26 cellular contexts compared by ENCODE assay signal in the genomic region with DNA sequence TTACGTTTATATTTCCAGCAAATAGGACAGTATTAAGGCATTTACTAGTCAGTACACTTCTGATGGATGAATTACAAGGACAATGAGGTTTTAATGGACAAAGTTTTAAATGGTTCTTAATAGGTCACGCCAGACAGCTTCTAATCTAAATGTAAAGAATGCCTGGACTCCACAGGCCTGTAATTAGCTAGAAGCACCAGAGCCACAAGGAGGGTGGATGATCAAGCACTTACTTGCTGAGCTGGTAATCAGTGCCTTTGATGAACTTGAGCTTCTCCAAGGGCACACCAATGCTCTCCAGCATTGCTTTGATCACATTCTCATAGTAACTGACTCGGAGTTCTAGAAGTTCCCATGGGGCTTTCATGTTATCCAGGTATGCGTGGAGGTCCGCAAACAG.
"Had no signal": no experiment of that assay in that cellular context is flagged by ENCODE, and none has a peak within 500 bp of the region (broad histone marks: within the 10 kb centered on the region; RNA-seq: fewer than 3 reads in every experiment).

No MANE protein-coding gene starts in this region.

- H3K27ac Mint-ChIP-seq: activated CD8-positive, alpha-beta T cell treated with anti-CD3 and anti-CD28 coated beads for 36 hours; activated naive CD4-positive, alpha-beta T cell treated with anti-CD3 and anti-CD28 coated beads for 36 hours; activated naive CD8-positive, alpha-beta T cell treated with anti-CD3 and anti-CD28 coated beads, Interleukin-2, amount 50 U/mL, for 24 hours; activated T-helper 2 cell treated with anti-CD3 and anti-CD28 coated beads, Interferon-gamma antibody, Interleukin-2, Interleukin-4, amounts not matched to agents 10 μg/mL and 5 μg/mL and 100 μg/mL, durations not matched to agents 14 hours and 24 hours and 36 hours had no signal

- H3K27me3 ChIP-seq: brain microvascular endothelial cell, SJCRH30 had no signal

- H3K4me3 Mint-ChIP-seq: activated CD4-positive, alpha-beta T cell treated with anti-CD3 and anti-CD28 coated beads, Interleukin-2, amount 10 ng/mL, durations not matched to agents 24 days and 14 days; activated CD8-positive, alpha-beta T cell treated with anti-CD3 and anti-CD28 coated beads for 36 hours; activated naive CD4-positive, alpha-beta T cell treated with anti-CD3 and anti-CD28 coated beads for 36 hours; activated naive CD8-positive, alpha-beta T cell treated with anti-CD3 and anti-CD28 coated beads, Interleukin-2, amount 50 U/mL, for 24 hours had no signal

- H3K9me3 ChIP-seq: SJCRH30 had no signal

- H3K4me1 ChIP-seq: SJCRH30 had no signal

- DNase-seq: activated CD4-positive, alpha-beta T cell treated with anti-CD3 and anti-CD28 coated beads, Interleukin-2, amount 10 ng/mL, durations not matched to agents 24 days and 14 days; activated CD4-positive, alpha-beta T cell treated with anti-CD3 and anti-CD28 coated beads, Interleukin-2, amount 50 U/mL, for 4 hours; activated CD8-positive, alpha-beta T cell treated with anti-CD3 and anti-CD28 coated beads for 36 hours; activated gamma-delta T cell; activated naive CD4-positive, alpha-beta T cell treated with anti-CD3 and anti-CD28 coated beads for 36 hours; activated naive CD8-positive, alpha-beta T cell treated with anti-CD3 and anti-CD28 coated beads, Interleukin-2, amount 50 U/mL, for 24 hours; activated T-cell treated with anti-CD3 and anti-CD28 coated beads, Interleukin-2, amount 50 U/mL, for 1 hour; aorta; brain microvascular endothelial cell; MM.1S; MV-4-11; NCI-H1092; NCI-H1436 treated with DMSO at 0.1 percent for 48 hours; NCI-H1694 treated with DMSO at 0.1 percent for 48 hours; NCI-H2029; NCI-H345; NCI-H524 treated with DMSO at 0.1 percent for 48 hours; SHP77; SJCRH30; T1000; WERI-Rb-1 had no signal

- H3K27ac ChIP-seq: brain microvascular endothelial cell, KMS-11, SJCRH30, SK-N-MC, WERI-Rb-1 had no signal

- H3K9me3 Mint-ChIP-seq: activated CD8-positive, alpha-beta T cell treated with anti-CD3 and anti-CD28 coated beads for 36 hours; activated naive CD8-positive, alpha-beta T cell treated with anti-CD3 and anti-CD28 coated beads, Interleukin-2, amount 50 U/mL, for 24 hours; activated T-helper 2 cell treated with anti-CD3 and anti-CD28 coated beads, Interferon-gamma antibody, Interleukin-2, Interleukin-4, amounts not matched to agents 10 μg/mL and 5 μg/mL and 100 μg/mL, durations not matched to agents 14 hours and 24 hours and 36 hours had no signal

- ATAC-seq: activated CD8-positive, alpha-beta T cell treated with anti-CD3 and anti-CD28 coated beads for 36 hours; activated naive CD8-positive, alpha-beta T cell treated with anti-CD3 and anti-CD28 coated beads, Interleukin-2, amount 50 U/mL, for 24 hours; Panc1 had no signal

- H3K4me3 ChIP-seq: SJCRH30, SK-N-MC had no signal

- H3K27me3 Mint-ChIP-seq: activated CD4-positive, alpha-beta T cell treated with anti-CD3 and anti-CD28 coated beads, Interleukin-2, amount 10 ng/mL, durations not matched to agents 24 days and 14 days; activated CD8-positive, alpha-beta T cell treated with anti-CD3 and anti-CD28 coated beads for 36 hours; activated naive CD8-positive, alpha-beta T cell; activated naive CD8-positive, alpha-beta T cell treated with anti-CD3 and anti-CD28 coated beads, Interleukin-2, amount 50 U/mL, for 24 hours had no signal
